In the genomic region with DNA sequence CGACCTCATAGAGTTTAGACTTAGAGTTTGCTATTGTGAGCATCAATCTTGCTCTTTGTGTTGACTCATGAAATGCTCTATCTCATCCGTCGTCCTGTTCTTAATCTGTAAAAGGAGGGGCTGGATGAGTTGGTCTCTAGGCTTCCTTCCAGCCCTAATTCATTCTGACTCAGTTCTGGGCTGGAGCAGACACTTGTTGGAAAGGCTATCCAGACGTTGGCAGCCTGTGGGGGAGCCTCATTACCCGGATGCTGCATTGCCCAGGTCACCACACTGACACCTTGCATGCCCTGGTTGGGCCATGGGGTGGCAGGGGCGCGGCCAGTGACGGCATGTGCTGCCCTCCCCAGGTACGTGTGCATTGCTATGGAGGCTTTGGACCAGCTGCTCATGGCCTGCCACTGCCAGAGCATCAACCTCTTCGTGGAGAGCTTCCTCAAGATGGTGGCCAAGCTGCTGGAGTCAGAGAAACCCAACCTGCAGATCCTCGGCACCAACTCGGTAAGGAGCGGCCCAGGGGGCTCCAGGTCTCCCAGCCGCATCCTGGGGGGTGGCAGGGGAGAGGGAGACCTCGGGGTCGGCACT, we compare ENCODE assay signal across 13 cellular contexts.
A peak's percentile ranks its signal among the peaks of the same experiment; 100 is the strongest.
DNase-seq lines count a peak whose midpoint lies in the region; ATAC-seq, FAIRE-seq and TF ChIP-seq lines count a peak whose summit lies in the region.
"Had no signal": no experiment of that assay in that cellular context is flagged by ENCODE, and none has a peak within 500 bp of the region (broad histone marks: within the 10 kb centered on the region; RNA-seq: fewer than 3 reads in every experiment).

No MANE protein-coding gene starts in this region.

- POLR2A ChIA-PET in A549 (lab: Yijun Ruan, JAX), result interaction anchor here (1.0 kb wide), 1 partner anchor 62 kb away, joined by 4 read pairs; the partner anchor contains the start of gene EFR3B
- POLR2A ChIA-PET in HCT116 (lab: Charles Lee), result no interaction called here
- POLR2A ChIA-PET in PC-9 (lab: Charles Lee; ENCODE audit: unreplicated experiment), result no interaction called here

- no peaks in the 10 kb centered on the region for H3K27me3 ChIP-seq in HCT116 (ENCODE audit: insufficient read depth, low read length)
- no peaks in the 10 kb centered on the region for H3K27me3 ChIP-seq in hepatocyte
- H3K27me3 ChIP-seq in PC-9 (ENCODE audit: insufficient read depth, low read depth), result peaks cover 14% of the 10 kb centered on the region
- H3K27me3 ChIP-seq: upper lobe of right lung had no signal

- H4K20me1 ChIP-seq in HCT116 (ENCODE audit: insufficient read depth) (no peaks in the 10 kb centered on the region), hepatocyte (ENCODE audit: insufficient read depth, poor library complexity, severe bottlenecking) (no peaks in the 10 kb centered on the region), PC-9 (ENCODE audit: insufficient read depth) (no peaks in the 10 kb centered on the region)

- H3K4me2 ChIP-seq in A549 (peak overlapping the region; percentile 52), HCT116 (ENCODE audit: low read length) (0 out of 2 replicates have a peak overlapping the region, but pooled peaks have one; percentile 21), hepatocyte (no peak overlapping the region), PC-9 (no peak overlapping the region)

- H3K36me3 ChIP-seq in HCT116 (ENCODE audit: control insufficient read depth in 1 of 2, insufficient read depth in 2 of 2, low read length in 2 of 2), result no peaks in the 10 kb centered on the region
- H3K36me3 ChIP-seq in hepatocyte (replicated peaks; ENCODE audit: insufficient read depth, low read depth), result no peaks in the 10 kb centered on the region
- H3K36me3 ChIP-seq in PC-9 (ENCODE audit: low read depth), result no peaks in the 10 kb centered on the region
- H3K36me3 ChIP-seq: upper lobe of right lung had no signal

- H3K9me2 ChIP-seq in HCT116 (ENCODE audit: insufficient read depth) (no peaks in the 10 kb centered on the region), hepatocyte (replicated peaks; ENCODE audit: insufficient read depth) (no peaks in the 10 kb centered on the region), PC-9 (ENCODE audit: insufficient read depth) (no peaks in the 10 kb centered on the region)

- no peak for TF ChIP-seq RAD21 in A549 (conservative IDR thresholded peaks at IDR 0.05 in 1 of 2, IDR thresholded peaks at IDR 0.05 in 1 of 2)
- no peak for TF ChIP-seq RAD21 in HCT116 (IDR thresholded peaks at IDR 0.05; ENCODE audit: low read depth)

- no peaks in the 10 kb centered on the region; the same call in 1 of the 2 replicates for H3F3A ChIP-seq in PC-9 (ENCODE audit: insufficient read depth, low read depth)

- H3K79me2 ChIP-seq in HCT116 (ENCODE audit: insufficient read depth, low read length) (no peaks in the 10 kb centered on the region), hepatocyte (no peaks in the 10 kb centered on the region), PC-9 (ENCODE audit: low read depth) (no peaks in the 10 kb centered on the region)

- H3K4me3 ChIP-seq in A549 (no peak overlapping the region), HCT116 (replicated peaks in 1 of 2; ENCODE audit: low read depth in 1 of 2, low read length in 2 of 2) (no peak overlapping the region), hepatocyte (no peak overlapping the region), PC-9 (no peak overlapping the region)
- H3K4me3 ChIP-seq: upper lobe of right lung had no signal

- WGBS in A549 (ENCODE audit: missing lambda C conversion rate), result 51% methylated on average over 15 of the region's 16 CpGs
- 92% methylated on average over 16 of the region's 16 CpGs for WGBS in hepatocyte (ENCODE audit: low lambda C conversion rate, missing lambda C conversion rate)

- H3K9ac ChIP-seq in HCT116 (ENCODE audit: low read length), result no peak overlapping the region

- CTCF ChIA-PET in A549 (lab: Yijun Ruan, JAX), result interaction anchor here (1.1 to 6.0 kb wide), 3 partner anchors 26 to 127 kb away, joined by 3 to 50 read pairs (median 15); no protein-coding TSS in a partner anchor
- CTCF ChIA-PET in HCT116 (lab: Charles Lee), result no interaction called here
- CTCF ChIA-PET in PC-9 (lab: Charles Lee), result no interaction called here

- H3K9me3 ChIP-seq in A549, result no peaks in the 10 kb centered on the region
- H3K9me3 ChIP-seq in HCT116 (ENCODE audit: control insufficient read depth in 1 of 2, insufficient read depth in 1 of 2, low read depth in 1 of 2, low read length in 2 of 2), result no peaks in the 10 kb centered on the region
- H3K9me3 ChIP-seq in hepatocyte (ENCODE audit: low read depth), result no peaks in the 10 kb centered on the region
- H3K9me3 ChIP-seq in PC-9 (ENCODE audit: insufficient read depth, low read depth), result no peaks in the 10 kb centered on the region
- H3K9me3 ChIP-seq: upper lobe of right lung had no signal

- peak overlapping the region; percentile 81 to 89 for H3K27ac ChIP-seq in A549
- no peak overlapping the region for H3K27ac ChIP-seq in HCT116 (ENCODE audit: low read depth, low read length)
- H3K27ac ChIP-seq in hepatocyte, result no peak overlapping the region
- H3K27ac ChIP-seq in PC-9, result no peak overlapping the region
- H3K27ac ChIP-seq: upper lobe of right lung had no signal

- peak overlapping the region; percentile 10 for H2AFZ ChIP-seq in HCT116 (ENCODE audit: low read depth, low read length, poor library complexity, severe bottlenecking)
- no peak overlapping the region for H2AFZ ChIP-seq in hepatocyte
- H2AFZ ChIP-seq in PC-9, result no peak overlapping the region

- intact Hi-C loops in HCT116 (cut with micrococcal nuclease) (no loop called here), PC-9 (cut with micrococcal nuclease; ENCODE audit: unreplicated experiment) (no loop called here)

- no peak for TF ChIP-seq EP300 in A549 (IDR thresholded peaks at IDR 0.05)

- RAD21 ChIA-PET in HCT116 (lab: Charles Lee; ENCODE audit: low non-redundant PET in 1 of 2, low total read pairs in 2 of 2, uncharacterized antibody in 2 of 2, unreplicated experiment in 2 of 2), result no interaction called here

- BruUV-seq in HCT116 (replicated peaks; lab: Mats Ljungman, UMichigan), result no TSS peak
- no TSS peak for BruUV-seq in PC-9 (replicated peaks; lab: Mats Ljungman, UMichigan)

- FAIRE-seq in A549 (lab: Jason Lieb, UNC), result no peak

- peaks cover 60% of the 10 kb centered on the region for H3K4me1 ChIP-seq in A549
- H3K4me1 ChIP-seq in HCT116 (ENCODE audit: control insufficient read depth in 1 of 2, insufficient read depth in 2 of 2, low read length in 2 of 2), result peaks cover 3 to 30% of the 10 kb centered on the region in 2 experiments
- peaks cover 6% of the 10 kb centered on the region for H3K4me1 ChIP-seq in hepatocyte (ENCODE audit: insufficient read depth)
- peaks cover 13% of the 10 kb centered on the region for H3K4me1 ChIP-seq in PC-9 (replicated peaks; ENCODE audit: insufficient read depth)

- TF ChIP-seq CTCF in A549 (IDR thresholded peaks at IDR 0.05) (no peak), HCT116 (IDR thresholded peaks at IDR 0.05 in 2 of 3, conservative IDR thresholded peaks at IDR 0.05 in 1 of 3; ENCODE audit: borderline replicate concordance in 1 of 3, insufficient read depth in 1 of 3, low read depth in 2 of 3, low read length in 2 of 3) (no peak), hepatocyte (IDR thresholded peaks at IDR 0.05; ENCODE audit: poor library complexity) (no peak), PC-9 (conservative IDR thresholded peaks at IDR 0.05) (no peak)

- TF ChIP-seq POLR2A in A549 (IDR thresholded peaks at IDR 0.05; ENCODE audit: low read length) (no peak), HCT116 (IDR thresholded peaks at IDR 0.05; ENCODE audit: borderline replicate concordance, extremely low read depth, insufficient read depth, insufficient read length) (no peak)

- DNase-seq in A549 (ENCODE audit: low read depth in 1 of 2, low spot score in 1 of 2) (peak; percentile 43 to 82), HCT116 (ENCODE audit: low read depth, low spot score) (no peak), amniotic epithelial cell (ENCODE audit: low read depth) (peak; percentile 95), hepatocyte (ENCODE audit: low spot score) (peak; percentile 27), NCI-H2081 (lab: John Stamatoyannopoulos, UW) (no peak), PC-9 (no peak), NCI-H1417 (lab: John Stamatoyannopoulos, UW) (no peak)
- DNase-seq: activated B cell treated with CpG ODN at 0.5 μM for 24 hours; activated T-cell treated with anti-CD3 and anti-CD28 coated beads, Interleukin-2, amount 50 U/mL, for 72 hours; islet precursor cell; NCI-H526 treated with DMSO at 0.1 percent for 48 hours; upper lobe of right lung had no signal

- ATAC-seq in A549 (peak; percentile 61), HCT116 (0 out of 2 replicates have a peak, but pooled peaks have one; percentile 23), GM19455 (IDR thresholded peaks at IDR 0.05; ENCODE audit: unreplicated experiment) (no peak)
- ATAC-seq: activated T-cell treated with anti-CD3 and anti-CD28 coated beads, Interleukin-2, amount 50 U/mL, for 72 hours; upper lobe of right lung had no signal

TF ChIP-seq in A549, 52 proteins besides CTCF, POLR2A, EP300 and RAD21 (continues in another document):
- TF ChIP-seq MAFK (IDR thresholded peaks at IDR 0.05; ENCODE audit: partially characterized antibody) (peak; percentile 56), HOXB13 (CRISPR knock-in tag; IDR thresholded peaks at IDR 0.05; ENCODE audit: low read depth) (peak; percentile 28; the same call in 1 of the 2 replicates), ESRRA (IDR thresholded peaks at IDR 0.05; ENCODE audit: borderline replicate concordance, low read length) (no peak), HDAC2 (IDR thresholded peaks at IDR 0.05) (no peak)
- TF ChIP-seq, protein P1, sequence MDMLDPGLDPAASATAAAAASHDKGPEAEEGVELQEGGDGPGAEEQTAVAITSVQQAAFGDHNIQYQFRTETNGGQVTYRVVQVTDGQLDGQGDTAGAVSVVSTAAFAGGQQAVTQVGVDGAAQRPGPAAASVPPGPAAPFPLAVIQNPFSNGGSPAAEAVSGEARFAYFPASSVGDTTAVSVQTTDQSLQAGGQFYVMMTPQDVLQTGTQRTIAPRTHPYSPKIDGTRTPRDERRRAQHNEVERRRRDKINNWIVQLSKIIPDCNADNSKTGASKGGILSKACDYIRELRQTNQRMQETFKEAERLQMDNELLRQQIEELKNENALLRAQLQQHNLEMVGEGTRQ (IDR thresholded peaks at IDR 0.05), result no peak; the same call in 1 of the 2 replicates

TF ChIP-seq in HCT116, 20 proteins besides CTCF, POLR2A, EP300 and RAD21 (continues in another document):
- no peak for TF ChIP-seq JUND (IDR thresholded peaks at IDR 0.05)
- no peak for TF ChIP-seq EZH2phosphoT487 (IDR thresholded peaks at IDR 0.05; ENCODE audit: borderline replicate concordance)
- TF ChIP-seq, protein P2, sequence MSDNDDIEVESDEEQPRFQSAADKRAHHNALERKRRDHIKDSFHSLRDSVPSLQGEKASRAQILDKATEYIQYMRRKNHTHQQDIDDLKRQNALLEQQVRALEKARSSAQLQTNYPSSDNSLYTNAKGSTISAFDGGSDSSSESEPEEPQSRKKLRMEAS (IDR thresholded peaks at IDR 0.05), result no peak
- TF ChIP-seq SRF (IDR thresholded peaks at IDR 0.05; ENCODE audit: low read depth), result no peak
- TF ChIP-seq POLR2AphosphoS5 (IDR thresholded peaks at IDR 0.05; ENCODE audit: low read depth, low read length), result no peak
- TF ChIP-seq ELF1 (IDR thresholded peaks at IDR 0.05; ENCODE audit: borderline replicate concordance, low read depth), result no peak
- no peak for TF ChIP-seq EZH2 (IDR thresholded peaks at IDR 0.05)

Comparison
In these comparisons a context has a peak if more than half of its experiments do, and no peak if none do; other contexts are left out.
1. DNase-seq: peak in A549 (2 of 2), amniotic epithelial cell (single experiment) and hepatocyte (single experiment); none in HCT116 (single experiment), NCI-H2081 (0 of 2), PC-9 (0 of 2) and NCI-H1417 (0 of 3).
2. H3K27ac ChIP-seq: peak in A549 (2 of 2); none in HCT116 (single experiment), hepatocyte (single experiment) and PC-9 (single experiment).
3. H3K4me2 ChIP-seq: peak in A549 (single experiment) and HCT116 (single experiment); none in hepatocyte (single experiment) and PC-9 (single experiment).